ENCODE assay signal across 1 cellular context in genomic region chr9:136508729-136509500, GRCh38.
TF ChIP-seq lines count a peak whose summit lies in the region.

No MANE protein-coding gene starts in this region.

TF ChIP-seq in IMR-90, 13 proteins besides CTCF, POLR2A, EP300 and RAD21 (continued from another document):
- TF ChIP-seq ELK1 (IDR thresholded peaks at IDR 0.05; ENCODE audit: borderline replicate concordance, low read depth, low read length) (no peak), BHLHE40 (IDR thresholded peaks at IDR 0.05; ENCODE audit: low read depth, low read length) (no peak), RFX5 (IDR thresholded peaks at IDR 0.05; ENCODE audit: low read depth, low read length) (no peak), NFE2L2 (IDR thresholded peaks at IDR 0.05; ENCODE audit: low read depth, low read length) (no peak), CHD1 (IDR thresholded peaks at IDR 0.05; ENCODE audit: low read depth, low read length) (no peak), CEBPB (IDR thresholded peaks at IDR 0.05; ENCODE audit: low read depth, low read length) (no peak), SMC3 (IDR thresholded peaks at IDR 0.05; ENCODE audit: low read depth, low read length) (no peak)
